ENCODE assay signal across 16 cellular contexts in the genomic region with DNA sequence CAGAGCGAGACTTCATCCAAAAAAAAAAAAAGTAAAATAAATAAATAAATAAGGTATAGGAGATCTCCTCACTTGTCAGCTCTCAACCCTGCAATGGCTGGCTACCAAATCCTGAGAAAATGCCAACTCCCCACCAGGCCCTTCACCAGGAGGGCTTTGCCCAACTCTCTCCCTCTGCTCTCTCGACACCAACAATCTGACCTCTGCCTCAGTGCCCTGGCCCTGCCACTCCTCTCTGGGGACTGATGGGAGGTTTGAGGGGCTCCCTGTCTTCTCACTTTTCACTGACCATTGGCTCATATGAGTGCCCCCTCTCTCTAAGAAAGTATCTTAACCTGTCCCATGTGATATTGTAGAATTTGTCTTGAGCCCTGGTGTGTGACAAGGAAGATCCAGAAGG.
"Had no signal": no experiment of that assay in that cellular context is flagged by ENCODE, and none has a peak within 500 bp of the region (broad histone marks: within the 10 kb centered on the region; RNA-seq: fewer than 3 reads in every experiment).

No MANE protein-coding gene starts in this region.

- H3K4me1 Mint-ChIP-seq: activated naive CD8-positive, alpha-beta T cell treated with anti-CD3 and anti-CD28 coated beads, Interleukin-2, amount 50 U/mL, for 24 hours; naive B cell had no signal

- H3K27ac ChIP-seq: ascending aorta, dorsolateral prefrontal cortex, neutrophil, psoas muscle had no signal

- H3K27me3 ChIP-seq: ascending aorta, dorsolateral prefrontal cortex had no signal

- H3K27ac Mint-ChIP-seq: activated naive CD8-positive, alpha-beta T cell treated with anti-CD3 and anti-CD28 coated beads, Interleukin-2, amount 50 U/mL, for 24 hours; stimulated activated naive CD8-positive, alpha-beta T cell treated with anti-CD3 and anti-CD28 coated beads, Interleukin-15, Interleukin-2, amounts not matched to agents 100 ng/mL and 50 ng/mL, for 24 hours had no signal

- H3K4me1 ChIP-seq: ascending aorta, psoas muscle had no signal

- H3K4me3 ChIP-seq: ascending aorta, dorsolateral prefrontal cortex, psoas muscle had no signal

- H3K9me3 Mint-ChIP-seq: stimulated activated naive CD8-positive, alpha-beta T cell treated with anti-CD3 and anti-CD28 coated beads, Interleukin-15, Interleukin-2, amounts not matched to agents 100 ng/mL and 50 ng/mL, for 24 hours had no signal

- DNase-seq: activated CD4-positive, alpha-beta T cell treated with anti-CD3 and anti-CD28 coated beads, Interleukin-2, amount 50 U/mL, for 4 hours; activated naive CD4-positive, alpha-beta T cell treated with Interleukin-2 at 50 U/mL for 16 hours; activated naive CD8-positive, alpha-beta T cell treated with anti-CD3 and anti-CD28 coated beads, Interleukin-2, amount 50 U/mL, for 24 hours; left ventricle myocardium superior; midbrain; naive B cell; psoas muscle; SIG-M5; stimulated activated CD4-positive, alpha-beta T cell treated with anti-CD3 and anti-CD28 coated beads, Interleukin-4, amount 100 ng/mL, for 24 hours; T-helper 2 cell had no signal

- H3K36me3 ChIP-seq: ascending aorta, neutrophil had no signal

- H3K4me3 Mint-ChIP-seq: activated naive CD8-positive, alpha-beta T cell treated with anti-CD3 and anti-CD28 coated beads, Interleukin-2, amount 50 U/mL, for 24 hours; naive B cell; stimulated activated naive CD8-positive, alpha-beta T cell treated with anti-CD3 and anti-CD28 coated beads, Interleukin-15, Interleukin-2, amounts not matched to agents 100 ng/mL and 50 ng/mL, for 24 hours had no signal

- H3K9me3 ChIP-seq: neutrophil had no signal

- ATAC-seq: activated CD4-positive, CD25-positive, alpha-beta regulatory T cell treated with anti-CD3 and anti-CD28 coated beads, Interleukin-2, amount 50 U/mL, for 24 hours; activated naive CD8-positive, alpha-beta T cell treated with anti-CD3 and anti-CD28 coated beads, Interleukin-2, amount 50 U/mL, for 24 hours; esophagus mucosa; left ventricle myocardium superior; psoas muscle had no signal
